Comparison of ENCODE assay signal across 13 cellular contexts in genomic region chr5:120258123-120258522, GRCh38.
DNase-seq lines count a peak whose midpoint lies in the region; ATAC-seq, FAIRE-seq and TF ChIP-seq lines count a peak whose summit lies in the region.
"Had no signal": no experiment of that assay in that cellular context is flagged by ENCODE, and none has a peak within 500 bp of the region (broad histone marks: within the 10 kb centered on the region; RNA-seq: fewer than 3 reads in every experiment).

No MANE protein-coding gene starts in this region.

- H3K27me3 ChIP-seq in GM23248 (replicated peaks; ENCODE audit: insufficient read depth) (no peaks in the 10 kb centered on the region), fibroblast of lung (ENCODE audit: control insufficient read depth, insufficient read depth, low read length) (no peaks in the 10 kb centered on the region), small intestine (ENCODE audit: control insufficient read depth in 2 of 2, insufficient read depth in 2 of 2, low read length in 2 of 2) (no peaks in the 10 kb centered on the region)
- H3K27me3 ChIP-seq: upper lobe of left lung had no signal

- in situ Hi-C loops in GM23248 (cut with MboI): no loop called here

- H3F3A ChIP-seq in GM23248 (ENCODE audit: insufficient read depth): no peaks in the 10 kb centered on the region

- H3K27ac Mint-ChIP-seq in activated naive CD8-positive, alpha-beta T cell treated with anti-CD3 and anti-CD28 coated beads, Interleukin-2, amount 50 U/mL, for 24 hours: no peak overlapping the region
- H3K27ac Mint-ChIP-seq: activated naive CD4-positive, alpha-beta T cell treated with anti-CD3 and anti-CD28 coated beads for 36 hours had no signal

- WGBS in GM23248 (ENCODE audit: low coverage in 1 of 2, low lambda C conversion rate in 2 of 2, missing lambda C conversion rate in 2 of 2), 2 experiments: 58 to 64% methylated on average over 4 of the region's 4 CpGs
- 51 to 65% (median 57%) methylated on average over 4 of the region's 4 CpGs for WGBS in small intestine, 3 donors

- no peak for ATAC-seq in activated naive CD8-positive, alpha-beta T cell treated with anti-CD3 and anti-CD28 coated beads, Interleukin-2, amount 50 U/mL, for 24 hours
- no peak for ATAC-seq in HG03439 (IDR thresholded peaks at IDR 0.05; ENCODE audit: unreplicated experiment)

- H3K9me3 Mint-ChIP-seq in activated naive CD8-positive, alpha-beta T cell treated with anti-CD3 and anti-CD28 coated beads, Interleukin-2, amount 50 U/mL, for 24 hours: no peaks in the 10 kb centered on the region
- H3K9me3 Mint-ChIP-seq: activated naive CD4-positive, alpha-beta T cell treated with anti-CD3 and anti-CD28 coated beads for 36 hours had no signal

- H3K36me3 Mint-ChIP-seq in activated naive CD8-positive, alpha-beta T cell treated with anti-CD3 and anti-CD28 coated beads, Interleukin-2, amount 50 U/mL, for 24 hours (ENCODE audit: low read depth): no peaks in the 10 kb centered on the region

- H2AFZ ChIP-seq in GM23248 (peak overlapping the region; percentile 73), fibroblast of lung (ENCODE audit: low read length) (peak overlapping the region; percentile 58)
- H2AFZ ChIP-seq: PC-9 had no signal

- no peak overlapping the region for H3K27ac ChIP-seq in GM23248
- no peak overlapping the region for H3K27ac ChIP-seq in fibroblast of lung (ENCODE audit: insufficient read depth, low read length)
- no peak overlapping the region for H3K27ac ChIP-seq in small intestine (ENCODE audit: low read depth in 1 of 2, low read length in 1 of 2)
- H3K27ac ChIP-seq: PC-9, upper lobe of left lung had no signal

- H3K4me1 ChIP-seq in GM23248 (ENCODE audit: insufficient read depth): no peaks in the 10 kb centered on the region; the same call in 1 of the 2 replicates
- H3K4me1 ChIP-seq in fibroblast of lung (ENCODE audit: control insufficient read depth, extremely low read depth, insufficient read depth, low read length): no peaks in the 10 kb centered on the region
- no peaks in the 10 kb centered on the region for H3K4me1 ChIP-seq in small intestine (ENCODE audit: control insufficient read depth in 2 of 2, insufficient read depth in 1 of 2, low read depth in 1 of 2, low read length in 1 of 2)
- H3K4me1 ChIP-seq: upper lobe of left lung had no signal

- no peaks in the 10 kb centered on the region for H3K36me3 ChIP-seq in GM23248 (ENCODE audit: low read depth)
- no peaks in the 10 kb centered on the region for H3K36me3 ChIP-seq in fibroblast of lung (ENCODE audit: control insufficient read depth, insufficient read depth, low read length)
- H3K36me3 ChIP-seq in small intestine (ENCODE audit: control insufficient read depth in 2 of 2, insufficient read depth in 2 of 2, low read length in 2 of 2): no peaks in the 10 kb centered on the region
- H3K36me3 ChIP-seq: upper lobe of left lung had no signal

- H3K4me2 ChIP-seq in GM23248 (ENCODE audit: unreplicated experiment) (no peak overlapping the region), fibroblast of lung (ENCODE audit: extremely low read depth, insufficient read depth, low read length) (no peak overlapping the region)
- H3K4me2 ChIP-seq: PC-9 had no signal

- H3K9me2 ChIP-seq in GM23248 (ENCODE audit: insufficient read depth): no peaks in the 10 kb centered on the region

- DNase-seq in GM23248 (no peak), NB4 (ENCODE audit: low read depth) (peak; percentile 90), fibroblast of lung (ENCODE audit: low read depth in 2 of 2) (peak in 1 of 2 donors; percentile 36), small intestine (peak; percentile 1)
- DNase-seq in activated naive CD8-positive, alpha-beta T cell treated with anti-CD3 and anti-CD28 coated beads, Interleukin-2, amount 50 U/mL, for 24 hours: no peak
- DNase-seq in central memory CD4-positive, alpha-beta T cell: no peak
- no peak for DNase-seq in stimulated activated naive CD4-positive, alpha-beta T cell (lab: John Stamatoyannopoulos, UW)
- DNase-seq: activated CD4-positive, alpha-beta T cell treated with anti-CD3 and anti-CD28 coated beads for 1 hour; activated naive CD4-positive, alpha-beta T cell treated with anti-CD3 and anti-CD28 coated beads for 36 hours; occipital lobe; PC-9; upper lobe of left lung had no signal

- H3K4me3 ChIP-seq in GM23248 (no peak overlapping the region), NB4 (ENCODE audit: low read depth, low read length) (peak overlapping the region; percentile 21), fibroblast of lung (replicated peaks in 1 of 4; ENCODE audit: control extremely low read depth in 1 of 4, insufficient read depth in 1 of 4, low read depth in 3 of 4, low read length in 4 of 4) (no peak overlapping the region), small intestine (ENCODE audit: low read depth in 1 of 2, low read length in 2 of 2) (no peak overlapping the region)
- H3K4me3 ChIP-seq: PC-9, upper lobe of left lung had no signal

- H3K9me3 ChIP-seq in GM23248 (ENCODE audit: low read depth) (no peaks in the 10 kb centered on the region), fibroblast of lung (ENCODE audit: control insufficient read depth, insufficient read depth, low read depth, low read length) (no peaks in the 10 kb centered on the region), small intestine (ENCODE audit: control insufficient read depth, low read depth) (no peaks in the 10 kb centered on the region)
- H3K9me3 ChIP-seq: upper lobe of left lung had no signal

- no peaks in the 10 kb centered on the region for H3K4me1 Mint-ChIP-seq in activated naive CD8-positive, alpha-beta T cell treated with anti-CD3 and anti-CD28 coated beads, Interleukin-2, amount 50 U/mL, for 24 hours

- no peaks in the 10 kb centered on the region for H3K79me2 ChIP-seq in GM23248 (ENCODE audit: insufficient read depth)
- H3K79me2 ChIP-seq in fibroblast of lung (ENCODE audit: control insufficient read depth, insufficient read depth, low read length): no peaks in the 10 kb centered on the region

- TF ChIP-seq CTCF in NB4 (IDR thresholded peaks at IDR 0.05; ENCODE audit: low read depth, low read length) (no peak), fibroblast of lung (conservative IDR thresholded peaks at IDR 0.05 in 1 of 2, IDR thresholded peaks at IDR 0.05 in 1 of 2; ENCODE audit: low read depth in 1 of 2, low read length in 2 of 2) (no peak)

- H3K27me3 Mint-ChIP-seq in activated naive CD8-positive, alpha-beta T cell treated with anti-CD3 and anti-CD28 coated beads, Interleukin-2, amount 50 U/mL, for 24 hours: no peaks in the 10 kb centered on the region

- no peak for TF ChIP-seq POLR2A in NB4 (IDR thresholded peaks at IDR 0.05; ENCODE audit: extremely low read depth, insufficient read length)

- no peak overlapping the region for H3K9ac ChIP-seq in GM23248
- H3K9ac ChIP-seq in fibroblast of lung (ENCODE audit: insufficient read depth, low read length): no peak overlapping the region

- H4K20me1 ChIP-seq in GM23248 (ENCODE audit: insufficient read depth): no peaks in the 10 kb centered on the region
- H4K20me1 ChIP-seq in fibroblast of lung (ENCODE audit: control insufficient read depth, extremely low read depth, insufficient read depth, low read length): no peaks in the 10 kb centered on the region

- no peak overlapping the region for H3K4me3 Mint-ChIP-seq in activated naive CD8-positive, alpha-beta T cell treated with anti-CD3 and anti-CD28 coated beads, Interleukin-2, amount 50 U/mL, for 24 hours
- H3K4me3 Mint-ChIP-seq: activated naive CD4-positive, alpha-beta T cell treated with anti-CD3 and anti-CD28 coated beads for 36 hours had no signal

- FAIRE-seq in small intestine (lab: Jason Lieb, UNC): no peak

Comparison
In these comparisons a context has a peak if more than half of its experiments do, and no peak if none do; other contexts are left out.
1. DNase-seq: peak in NB4 (single experiment) and small intestine (single experiment); none in GM23248 (single experiment), activated naive CD8-positive, alpha-beta T cell treated with anti-CD3 and anti-CD28 coated beads, Interleukin-2, amount 50 U/mL, for 24 hours (single experiment), central memory CD4-positive, alpha-beta T cell (single experiment) and stimulated activated naive CD4-positive, alpha-beta T cell (0 of 6).